ENCODE assay signal across 8 cellular contexts in the genomic region with DNA sequence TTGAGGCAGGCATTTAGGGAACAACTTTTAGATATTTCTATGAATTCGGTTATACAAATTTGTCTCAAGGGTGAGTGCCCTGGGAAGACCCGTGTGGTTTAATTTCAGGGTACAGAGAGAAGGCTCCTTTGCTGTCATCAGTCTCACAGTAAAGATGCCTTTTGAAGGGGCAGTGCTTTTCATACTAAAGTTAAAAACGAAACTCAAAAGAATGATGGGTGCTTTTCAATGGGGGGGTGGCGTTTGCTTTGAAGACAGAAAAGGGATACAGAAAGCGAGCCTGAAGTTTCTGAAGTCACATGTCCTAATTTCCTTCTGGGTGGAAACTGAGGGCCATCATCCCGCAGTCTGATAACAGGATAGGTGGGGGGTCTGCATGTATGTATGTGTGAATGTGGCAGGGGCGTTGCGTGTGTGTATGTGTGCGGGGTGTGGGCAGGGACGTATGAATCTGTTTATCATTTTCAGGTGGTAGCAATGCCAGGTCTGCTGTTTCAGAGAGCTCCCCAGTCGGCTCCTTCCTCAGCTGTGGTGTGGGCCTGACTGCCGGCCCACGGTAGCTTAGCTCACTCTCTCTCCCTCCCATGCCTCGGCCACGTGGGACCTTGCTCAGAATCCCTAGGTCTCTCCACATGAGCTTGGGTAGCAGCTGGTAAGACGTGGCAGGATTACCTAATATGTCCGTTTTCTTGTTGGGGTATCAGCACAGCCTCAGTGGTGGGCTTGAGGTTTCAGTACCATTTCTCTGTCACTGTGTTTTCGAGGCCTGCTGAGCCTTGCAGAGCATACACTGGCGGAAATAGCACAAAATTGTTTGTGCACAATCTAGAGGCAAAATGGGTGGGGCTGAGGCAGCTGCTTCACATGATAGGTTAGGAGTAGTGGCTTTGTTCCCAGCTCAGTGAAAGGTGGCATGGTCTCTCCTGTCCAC. TPM values are rescaled to one million over a fixed set of nuclear protein-coding genes. Genes with fewer than 3 reads are reported as not detected.
DNase-seq lines count a peak whose midpoint lies in the region; ATAC-seq and TF ChIP-seq lines count a peak whose summit lies in the region.

No MANE protein-coding gene starts in this region.

- intact Hi-C loops in CD4-positive, alpha-beta memory T cell (cut with micrococcal nuclease), result loop anchor here (2.0 to 5.0 kb wide), 5 partner anchors 26 to 300 kb away; a partner anchor contains a TSS
- intact Hi-C loops in Caco-2 (cut with micrococcal nuclease; ENCODE audit: unreplicated experiment), result no loop called here
- intact Hi-C loops in head of caudate nucleus (cut with DNase I), result no loop called here

- peak; percentile 38 for ATAC-seq in GM21576 (IDR thresholded peaks at IDR 0.05; ENCODE audit: unreplicated experiment)

- H3K4me1 ChIP-seq in CD4-positive, alpha-beta memory T cell (ENCODE audit: insufficient read depth, low read length), result peaks cover 99% of the 10 kb centered on the region
- H3K4me1 ChIP-seq in Caco-2, result no peaks in the 10 kb centered on the region

- H3K36me3 Mint-ChIP-seq in CD4-positive, alpha-beta memory T cell, result peaks cover 17 to 20% of the 10 kb centered on the region in 2 donors
- H3K36me3 Mint-ChIP-seq in activated CD4-positive, alpha-beta T cell treated with anti-CD3 and anti-CD28 coated beads, Interleukin-2, amount 10 ng/mL, durations not matched to agents 7 days and 5 days (ENCODE audit: low read depth), result peaks cover 46% of the 10 kb centered on the region
- H3K36me3 Mint-ChIP-seq in Caco-2 (ENCODE audit: insufficient read depth, unreplicated experiment), result no peaks in the 10 kb centered on the region

- no peak for TF ChIP-seq CTCF in Caco-2 (IDR thresholded peaks at IDR 0.05; ENCODE audit: insufficient read depth in 1 of 2, low read depth in 1 of 2, low read length in 1 of 2, severe bottlenecking in 1 of 2, unreplicated experiment in 1 of 2)

- CTCF ChIA-PET in CD4-positive, alpha-beta memory T cell (lab: Charles Lee; ENCODE audit: partially characterized antibody), result interaction anchor here (0.8 to 17.3 kb wide), 17 partner anchors 8 to 158 kb away, joined by 3 to 526 read pairs (median 4); no protein-coding TSS in a partner anchor
- CTCF ChIA-PET in activated CD4-positive, alpha-beta T cell treated with anti-CD3 and anti-CD28 coated beads, Interleukin-2, amount 10 ng/mL, durations not matched to agents 7 days and 5 days (lab: Charles Lee), result interaction anchor here (0.7 to 3.5 kb wide), 8 partner anchors 10 to 158 kb away, joined by 3 to 29 read pairs (median 4); no protein-coding TSS in a partner anchor
- CTCF ChIA-PET in Caco-2 (lab: Charles Lee), result no interaction called here

- no peaks in the 10 kb centered on the region for H3K9me3 ChIP-seq in CD4-positive, alpha-beta memory T cell (ENCODE audit: control insufficient read depth in 1 of 2, low read length in 2 of 2)
- H3K9me3 ChIP-seq in Caco-2, result no peaks in the 10 kb centered on the region
- H3K9me3 ChIP-seq in MG63, result no peaks in the 10 kb centered on the region

- POLR2A ChIA-PET in CD4-positive, alpha-beta memory T cell (lab: Charles Lee; ENCODE audit: partially characterized antibody), result interaction anchor here (0.6 to 14.7 kb wide), 31 partner anchors 8 to 1060 kb away, joined by 3 to 728 read pairs (median 7); a partner anchor contains a TSS
- POLR2A ChIA-PET in activated CD4-positive, alpha-beta T cell treated with anti-CD3 and anti-CD28 coated beads, Interleukin-2, amount 10 ng/mL, durations not matched to agents 7 days and 5 days (lab: Charles Lee), result interaction anchor here (0.6 kb wide), 2 partner anchors 10 to 70 kb away, joined by 4 to 6 read pairs; no protein-coding TSS in a partner anchor
- POLR2A ChIA-PET in Caco-2 (lab: Charles Lee), result no interaction called here

- peak; percentile 48 to 83 (median 51) for DNase-seq in CD4-positive, alpha-beta memory T cell
- DNase-seq in activated CD4-positive, alpha-beta T cell treated with anti-CD3 and anti-CD28 coated beads, Interleukin-2, amount 10 ng/mL, durations not matched to agents 7 days and 5 days, result peak; percentile 73
- DNase-seq in Caco-2 (no peak), head of caudate nucleus (no peak), DMS114 treated with DMSO at 0.1 percent for 48 hours (lab: John Stamatoyannopoulos, UW; ENCODE audit: unreplicated experiment) (no peak), MG63 (no peak)

- peaks cover under 1% of the 10 kb centered on the region for H3K36me3 ChIP-seq in CD4-positive, alpha-beta memory T cell (ENCODE audit: insufficient read depth, low read length)
- no peaks in the 10 kb centered on the region for H3K36me3 ChIP-seq in Caco-2 (ENCODE audit: control insufficient read depth, insufficient read depth, low read length)
- H3K36me3 ChIP-seq in MG63, result no peaks in the 10 kb centered on the region

- H3K4me3 ChIP-seq in CD4-positive, alpha-beta memory T cell (ENCODE audit: low read length in 2 of 2), result peak overlapping the region; percentile 12 to 47
- H3K4me3 ChIP-seq in Caco-2 (ENCODE audit: low read depth, low read length), result no peak overlapping the region
- no peak overlapping the region for H3K4me3 ChIP-seq in MG63

- H3K27me3 Mint-ChIP-seq in CD4-positive, alpha-beta memory T cell, result peaks cover 0 to 2% of the 10 kb centered on the region in 2 donors
- H3K27me3 Mint-ChIP-seq in activated CD4-positive, alpha-beta T cell treated with anti-CD3 and anti-CD28 coated beads, Interleukin-2, amount 10 ng/mL, durations not matched to agents 7 days and 5 days, result no peaks in the 10 kb centered on the region
- H3K27me3 Mint-ChIP-seq in Caco-2 (ENCODE audit: insufficient read depth, unreplicated experiment), result peaks cover 8% of the 10 kb centered on the region

- no TSS peak for BruUV-seq in Caco-2 (replicated peaks; lab: Mats Ljungman, UMichigan)

- peak overlapping the region; percentile 90 for H3K27ac ChIP-seq in CD4-positive, alpha-beta memory T cell (ENCODE audit: low read depth, low read length)
- H3K27ac ChIP-seq in layer of hippocampus (ENCODE audit: low read depth, low read length), result peak overlapping the region; percentile 52

- no peaks in the 10 kb centered on the region for H3K27me3 ChIP-seq in CD4-positive, alpha-beta memory T cell (ENCODE audit: insufficient read depth, low read length)
- no peaks in the 10 kb centered on the region for H3K27me3 ChIP-seq in layer of hippocampus (ENCODE audit: control insufficient read depth, insufficient read depth, low read length)
- no peaks in the 10 kb centered on the region; the same call in 1 of the 2 replicates for H3K27me3 ChIP-seq in Caco-2 (replicated peaks; ENCODE audit: control insufficient read depth, insufficient read depth, low read length)
- H3K27me3 ChIP-seq in MG63, result no peaks in the 10 kb centered on the region

- peaks cover 85 to 99% (median 92%) of the 10 kb centered on the region in 4 donors for H3K4me1 Mint-ChIP-seq in CD4-positive, alpha-beta memory T cell
- H3K4me1 Mint-ChIP-seq in activated CD4-positive, alpha-beta T cell treated with anti-CD3 and anti-CD28 coated beads, Interleukin-2, amount 10 ng/mL, durations not matched to agents 7 days and 5 days, result peaks cover 97% of the 10 kb centered on the region
- H3K4me1 Mint-ChIP-seq in Caco-2 (ENCODE audit: low read depth, unreplicated experiment), result peaks cover 7% of the 10 kb centered on the region

- H3K9me3 Mint-ChIP-seq in CD4-positive, alpha-beta memory T cell, result peaks cover 0 to 4% (median 0%) of the 10 kb centered on the region in 8 donors
- peaks cover 2% of the 10 kb centered on the region for H3K9me3 Mint-ChIP-seq in activated CD4-positive, alpha-beta T cell treated with anti-CD3 and anti-CD28 coated beads, Interleukin-2, amount 10 ng/mL, durations not matched to agents 7 days and 5 days
- no peaks in the 10 kb centered on the region for H3K9me3 Mint-ChIP-seq in Caco-2 (ENCODE audit: unreplicated experiment)

- H3K4me3 Mint-ChIP-seq in CD4-positive, alpha-beta memory T cell, result peak overlapping the region; percentile 78 to 95 (median 86)
- H3K4me3 Mint-ChIP-seq in activated CD4-positive, alpha-beta T cell treated with anti-CD3 and anti-CD28 coated beads, Interleukin-2, amount 10 ng/mL, durations not matched to agents 7 days and 5 days, result peak overlapping the region; percentile 76
- no peak overlapping the region for H3K4me3 Mint-ChIP-seq in Caco-2 (ENCODE audit: unreplicated experiment)

- peak overlapping the region; percentile 95 to 99 (median 98) for H3K27ac Mint-ChIP-seq in CD4-positive, alpha-beta memory T cell
- H3K27ac Mint-ChIP-seq in activated CD4-positive, alpha-beta T cell treated with anti-CD3 and anti-CD28 coated beads, Interleukin-2, amount 10 ng/mL, durations not matched to agents 7 days and 5 days, result peak overlapping the region; percentile 99
- no peak overlapping the region for H3K27ac Mint-ChIP-seq in Caco-2 (ENCODE audit: unreplicated experiment)

RNA-seq across cellular contexts. Expression of a gene that starts 32.7 kb away (rescaled TPM):
- 100 to 1,000 TPM; 162 to 163 TPM for total RNA-seq in CD4-positive, alpha-beta memory T cell
- polyA plus RNA-seq in CD4-positive, alpha-beta memory T cell, result 100 to 1,000 TPM in 1 of 2 donors, 10 to 100 TPM in 1; 37.1 to 125 TPM
- 10 to 100 TPM; 94.9 to 97.8 TPM for total RNA-seq in activated CD4-positive, alpha-beta T cell treated with anti-CD3 and anti-CD28 coated beads, Interleukin-2, amount 10 ng/mL, durations not matched to agents 7 days and 5 days
- 0.48 and 0.58 TPM in 2 replicates for total RNA-seq in Caco-2 (2022)
- total RNA-seq in MG63 (2014; rRNA removed; shearing (Covaris generic); ENCODE audit: low replicate concordance), result not detected in 2 replicates

Comparison
In these comparisons a context has a peak if more than half of its experiments do, and no peak if none do; other contexts are left out.
1. DNase-seq: peak in CD4-positive, alpha-beta memory T cell (5 of 5) and activated CD4-positive, alpha-beta T cell treated with anti-CD3 and anti-CD28 coated beads, Interleukin-2, amount 10 ng/mL, durations not matched to agents 7 days and 5 days (single experiment); none in Caco-2 (0 of 2), head of caudate nucleus (0 of 42), DMS114 treated with DMSO at 0.1 percent for 48 hours (single experiment) and MG63 (single experiment).
2. H3K4me3 ChIP-seq: peak in CD4-positive, alpha-beta memory T cell (2 of 2); none in Caco-2 (single experiment) and MG63 (single experiment).
3. RNA of a gene that starts 32.7 kb away (total RNA-seq): 162 to 163 TPM in CD4-positive, alpha-beta memory T cell and 94.9 to 97.8 TPM in activated CD4-positive, alpha-beta T cell treated with anti-CD3 and anti-CD28 coated beads, Interleukin-2, amount 10 ng/mL, durations not matched to agents 7 days and 5 days; 0.48 to 0.58 TPM in Caco-2 and not detected in MG63; every median in the first group is over 10 times any median in the second.